Comparison of ENCODE assay signal across 9 cellular contexts in genomic region chr10:95694665-95695064, GRCh38. TPM values are rescaled to one million over a fixed set of nuclear protein-coding genes. Genes with fewer than 3 reads are reported as not detected.
DNase-seq lines count a peak whose midpoint lies in the region; TF ChIP-seq lines count a peak whose summit lies in the region.
"Had no signal": no experiment of that assay in that cellular context is flagged by ENCODE, and none has a peak within 500 bp of the region (broad histone marks: within the 10 kb centered on the region; RNA-seq: fewer than 3 reads in every experiment).

No MANE protein-coding gene starts in this region.

- peaks cover 2% of the 10 kb centered on the region for H3K36me3 ChIP-seq in mammary epithelial cell (ENCODE audit: insufficient read depth, low read length)
- no peaks in the 10 kb centered on the region for H3K36me3 ChIP-seq in PC-9 (ENCODE audit: low read depth)
- H3K36me3 ChIP-seq in hepatocyte (replicated peaks; ENCODE audit: insufficient read depth, low read depth): no peaks in the 10 kb centered on the region
- H3K36me3 ChIP-seq in testis (ENCODE audit: low read depth, missing control alignments): no peaks in the 10 kb centered on the region

- WGBS in mammary epithelial cell (ENCODE audit: low coverage, missing lambda C conversion rate): 93% methylated on average over 13 of the region's 18 CpGs
- 97% methylated on average over 18 of the region's 18 CpGs for WGBS in hepatocyte (ENCODE audit: low lambda C conversion rate, missing lambda C conversion rate)
- WGBS in testis, 2 donors: 55 to 82% methylated on average over 16 to 18 of the region's 18 CpGs

- no peaks in the 10 kb centered on the region for H3K27me3 Mint-ChIP-seq in MCF 10A (ENCODE audit: insufficient read depth, unreplicated experiment)

- H3K27ac ChIP-seq in mammary epithelial cell (ENCODE audit: insufficient read depth, low read depth, low read length) (no peak overlapping the region), PC-9 (no peak overlapping the region), hepatocyte (no peak overlapping the region), testis (no peak overlapping the region)

- in situ Hi-C loops in mammary epithelial cell (cut with MboI; ENCODE audit: low sequenced_read_pairs in 2 of 2): loop anchor here (10.0 kb wide), 2 partner anchors 140 to 150 kb away; no protein-coding TSS in a partner anchor

- CTCF ChIA-PET in mammary epithelial cell (lab: Charles Lee; ENCODE audit: low non-redundant PET): no interaction called here
- CTCF ChIA-PET in MCF 10A (lab: Yijun Ruan, JAX): interaction anchor here (0.6 to 5.4 kb wide), 42 partner anchors 8 to 1993 kb away, joined by 3 to 94 read pairs (median 6); partner anchors contain the start of genes ENTPD1 and FRA10AC1
- CTCF ChIA-PET in PC-9 (lab: Charles Lee): interaction anchor here (0.6 to 1.4 kb wide), 4 partner anchors 26 to 170 kb away, joined by 3 to 5 read pairs (median 4); no protein-coding TSS in a partner anchor

- H3K9me2 ChIP-seq in PC-9 (ENCODE audit: insufficient read depth) (no peaks in the 10 kb centered on the region), hepatocyte (replicated peaks; ENCODE audit: insufficient read depth) (no peaks in the 10 kb centered on the region)

- H3K4me3 ChIP-seq in mammary epithelial cell (replicated peaks in 1 of 3; ENCODE audit: insufficient read depth in 1 of 3, low read depth in 2 of 3, low read length in 3 of 3) (no peak overlapping the region), PC-9 (no peak overlapping the region), hepatocyte (no peak overlapping the region), testis (peak overlapping the region; percentile 70 to 79)

- TF ChIP-seq CTCF in mammary epithelial cell (conservative IDR thresholded peaks at IDR 0.05 in 1 of 2, IDR thresholded peaks at IDR 0.05 in 1 of 2; ENCODE audit: extremely low read depth in 1 of 2, insufficient read depth in 1 of 2, low read depth in 1 of 2, low read length in 2 of 2): no peak
- no peak for TF ChIP-seq CTCF in MCF 10A (IDR thresholded peaks at IDR 0.05; ENCODE audit: unreplicated experiment)
- TF ChIP-seq CTCF in PC-9 (conservative IDR thresholded peaks at IDR 0.05): no peak
- TF ChIP-seq CTCF in hepatocyte (IDR thresholded peaks at IDR 0.05; ENCODE audit: poor library complexity): no peak
- no peak for TF ChIP-seq CTCF in testis (IDR thresholded peaks at IDR 0.05)

- H3K9ac ChIP-seq in mammary epithelial cell (ENCODE audit: insufficient read depth, low read length): no peak overlapping the region

- H4K20me1 ChIP-seq in mammary epithelial cell (ENCODE audit: insufficient read depth, low read length): no peaks in the 10 kb centered on the region
- no peaks in the 10 kb centered on the region for H4K20me1 ChIP-seq in PC-9 (ENCODE audit: insufficient read depth)
- H4K20me1 ChIP-seq in hepatocyte (ENCODE audit: insufficient read depth, poor library complexity, severe bottlenecking): no peaks in the 10 kb centered on the region

- no peak overlapping the region for H3K4me2 ChIP-seq in mammary epithelial cell (ENCODE audit: insufficient read depth, low read depth, low read length)
- H3K4me2 ChIP-seq in PC-9: no peak overlapping the region; the same call in 1 of the 2 replicates
- peak overlapping the region; percentile 50 for H3K4me2 ChIP-seq in hepatocyte

- no peak for DNase-seq in mammary epithelial cell
- DNase-seq in MCF 10A (ENCODE audit: unreplicated experiment): no peak
- no peak for DNase-seq in PC-9
- DNase-seq in hepatocyte (ENCODE audit: low spot score): no peak
- no peak for DNase-seq in testis
- no peak for DNase-seq in GDM1 (lab: John Stamatoyannopoulos, UW)
- no peak for DNase-seq in NCI-H774 (lab: John Stamatoyannopoulos, UW)
- no peak for DNase-seq in HuH-7.5 (ENCODE audit: low spot score)
- DNase-seq: stimulated activated CD8-positive, alpha-beta memory T cell treated with anti-CD3 and anti-CD28 coated beads, Interleukin-4, amount 100 ng/mL, for 48 hours had no signal

- H3K4me1 Mint-ChIP-seq in MCF 10A (ENCODE audit: insufficient read depth, unreplicated experiment): peaks cover 23% of the 10 kb centered on the region

- no peak overlapping the region for H3K4me3 Mint-ChIP-seq in MCF 10A (ENCODE audit: unreplicated experiment)

- no peaks in the 10 kb centered on the region for H3K9me3 Mint-ChIP-seq in MCF 10A (ENCODE audit: unreplicated experiment)

- no peaks in the 10 kb centered on the region for H3F3A ChIP-seq in PC-9 (ENCODE audit: insufficient read depth, low read depth)

- no peaks in the 10 kb centered on the region for H3K9me3 ChIP-seq in mammary epithelial cell (replicated peaks; ENCODE audit: insufficient read depth, low read length)
- H3K9me3 ChIP-seq in PC-9 (ENCODE audit: insufficient read depth, low read depth): no peaks in the 10 kb centered on the region
- no peaks in the 10 kb centered on the region for H3K9me3 ChIP-seq in hepatocyte (ENCODE audit: low read depth)
- H3K9me3 ChIP-seq in testis: no peaks in the 10 kb centered on the region

- dilution Hi-C loops in mammary epithelial cell (cut with HindIII; ENCODE audit: low sequenced_read_pairs): no loop called here

- H3K36me3 Mint-ChIP-seq in MCF 10A (ENCODE audit: insufficient read depth, unreplicated experiment): peaks cover 20% of the 10 kb centered on the region

- H3K27me3 ChIP-seq in mammary epithelial cell (ENCODE audit: insufficient read depth, low read length): no peaks in the 10 kb centered on the region
- H3K27me3 ChIP-seq in PC-9 (ENCODE audit: insufficient read depth, low read depth): no peaks in the 10 kb centered on the region
- H3K27me3 ChIP-seq in hepatocyte: no peaks in the 10 kb centered on the region
- no peaks in the 10 kb centered on the region for H3K27me3 ChIP-seq in testis

- H3K4me1 ChIP-seq in mammary epithelial cell (ENCODE audit: insufficient read depth, low read length) (peaks cover 9% of the 10 kb centered on the region), PC-9 (replicated peaks; ENCODE audit: insufficient read depth) (peaks cover 5% of the 10 kb centered on the region; the same call in 1 of the 2 replicates), hepatocyte (ENCODE audit: insufficient read depth) (peaks cover 7% of the 10 kb centered on the region), testis (no peaks in the 10 kb centered on the region)

- no peak for TF ChIP-seq POLR2A in testis (IDR thresholded peaks at IDR 0.05)

- H3K79me2 ChIP-seq in mammary epithelial cell (ENCODE audit: insufficient read depth, low read length) (peaks cover 34% of the 10 kb centered on the region), PC-9 (ENCODE audit: low read depth) (peaks cover 23% of the 10 kb centered on the region), hepatocyte (peaks cover 38% of the 10 kb centered on the region)

- H2AFZ ChIP-seq in mammary epithelial cell (ENCODE audit: low read depth, low read length) (peak overlapping the region; percentile 42), PC-9 (peak overlapping the region; percentile 49; the same call in 1 of the 2 replicates), hepatocyte (peak overlapping the region; percentile 18)

- POLR2A ChIA-PET in MCF 10A (lab: Yijun Ruan, JAX) (interaction anchor here (0.7 to 3.2 kb wide), 10 partner anchors 9 to 213 kb away, joined by 3 to 20 read pairs (median 6); partner anchors contain the start of genes ALDH18A1 and CC2D2B), PC-9 (lab: Charles Lee; ENCODE audit: unreplicated experiment) (interaction anchor here (0.6 kb wide), 1 partner anchor 36 kb away, joined by 13 read pairs; no protein-coding TSS in a partner anchor)

- BruUV-seq in mammary epithelial cell (replicated peaks; lab: Mats Ljungman, UMichigan) (no TSS peak), MCF 10A (replicated peaks; lab: Mats Ljungman, UMichigan) (no TSS peak), PC-9 (replicated peaks; lab: Mats Ljungman, UMichigan) (no TSS peak)

- intact Hi-C loops in mammary epithelial cell (cut with micrococcal nuclease): loop anchor here (1.0 to 5.0 kb wide), 4 partner anchors 148 to 322 kb away; partner anchors contain the start of gene CC2D2B
- intact Hi-C loops in MCF 10A (cut with micrococcal nuclease): loop anchor here (1.0 to 10.0 kb wide), 6 partner anchors 148 to 512 kb away; partner anchors contain the start of genes CC2D2B and CCNJ
- intact Hi-C loops in PC-9 (cut with micrococcal nuclease; ENCODE audit: unreplicated experiment): loop anchor here (1.0 to 5.0 kb wide), 6 partner anchors 26 to 348 kb away; partner anchors contain the start of genes CC2D2B and CCNJ
- intact Hi-C loops in testis (cut with DNase I; ENCODE audit: low total_unique reads): loop anchor here (10.0 kb wide), 1 partner anchor 170 kb away; no protein-coding TSS in a partner anchor

- no peak overlapping the region for H3K27ac Mint-ChIP-seq in MCF 10A (ENCODE audit: low read depth, unreplicated experiment)

RNA-seq across cellular contexts. Expression of gene TCTN3, which starts 0.9 kb away (rescaled TPM):
- total RNA-seq in mammary epithelial cell: 10 to 100 TPM; 31.8 to 45.2 TPM
- polyA plus RNA-seq in mammary epithelial cell: 38.4 TPM
- 23.4 TPM for polyA minus RNA-seq in mammary epithelial cell
- total RNA-seq in MCF 10A (2022): 32.5 and 37.3 TPM in 2 replicates
- total RNA-seq in PC-9 (2021): 18.1 and 19.8 TPM in 2 replicates
- total RNA-seq in hepatocyte: 46.2 and 46.4 TPM in 2 replicates
- 52.8 and 55.6 TPM in 2 replicates for polyA plus RNA-seq in hepatocyte
- 10 to 100 TPM; 29.3 to 29.7 TPM for total RNA-seq in testis
- 44.6 TPM for polyA plus RNA-seq in testis (ENCODE audit: insufficient read depth, low read depth, low replicate concordance)

RNA-seq across cellular contexts. Expression of gene ALDH18A1, which starts 38.2 kb away (rescaled TPM):
- 10 to 100 TPM; 70.9 to 87.2 TPM for total RNA-seq in mammary epithelial cell
- 49.8 TPM for polyA plus RNA-seq in mammary epithelial cell
- polyA minus RNA-seq in mammary epithelial cell: 125 TPM
- 91.0 and 94.8 TPM in 2 replicates for total RNA-seq in MCF 10A (2022)
- total RNA-seq in PC-9 (2021): 34.0 and 35.3 TPM in 2 replicates
- 136 and 168 TPM in 2 replicates for total RNA-seq in hepatocyte
- polyA plus RNA-seq in hepatocyte: 105 and 106 TPM in 2 replicates
- total RNA-seq in testis: 10 to 100 TPM; 25.0 to 29.8 TPM
- polyA plus RNA-seq in testis (ENCODE audit: insufficient read depth, low read depth, low replicate concordance): 32.5 TPM

Comparison
In these comparisons a context has a peak if more than half of its experiments do, and no peak if none do; other contexts are left out.
1. H3K4me3 ChIP-seq: peak in testis (2 of 2); none in mammary epithelial cell (0 of 3), PC-9 (single experiment) and hepatocyte (single experiment).
2. Peak in every context shown above with its lines, with median percentiles within 50 percentile points of each other: H2AFZ ChIP-seq.